In genomic region chr1:232252719-232253118, GRCh38 we compare ENCODE assay signal across 27 cellular contexts.
"Had no signal": no experiment of that assay in that cellular context is flagged by ENCODE, and none has a peak within 500 bp of the region (broad histone marks: within the 10 kb centered on the region; RNA-seq: fewer than 3 reads in every experiment).

No MANE protein-coding gene starts in this region.

- H3K4me1 ChIP-seq: ascending aorta, body of pancreas, Peyer's patch had no signal

- H3K9me3 ChIP-seq: ascending aorta, body of pancreas, Peyer's patch, SK-N-SH had no signal

- H3K4me3 Mint-ChIP-seq: activated CD8-positive, alpha-beta T cell treated with anti-CD3 and anti-CD28 coated beads, Interleukin-2, amount 10 ng/mL, durations not matched to agents 7 days and 5 days; activated naive CD4-positive, alpha-beta T cell treated with anti-CD3 and anti-CD28 coated beads, Interleukin-2, amount 50 U/mL, for 24 hours; T-helper 2 cell treated with Interferon-gamma antibody and Interleukin-4, amounts not matched to agents 5 μg/mL and 100 μg/mL, for 36 hours had no signal

- H3K4me2 ChIP-seq: SK-N-SH had no signal

- H3K9me3 Mint-ChIP-seq: activated naive CD4-positive, alpha-beta T cell treated with anti-CD3 and anti-CD28 coated beads, Interleukin-2, amount 50 U/mL, for 24 hours; T-helper 2 cell treated with Interferon-gamma antibody and Interleukin-4, amounts not matched to agents 5 μg/mL and 100 μg/mL, for 36 hours had no signal

- H3K27me3 ChIP-seq: ascending aorta, body of pancreas, Peyer's patch had no signal

- DNase-seq: activated CD4-positive, alpha-beta T cell treated with anti-CD3 and anti-CD28 coated beads for 48 hours; activated CD4-positive, alpha-beta T cell treated with anti-CD3 and anti-CD28 coated beads, Interleukin-2, amount 50 U/mL, for 4 hours; activated CD4-positive, CD25-positive, alpha-beta regulatory T cell treated with anti-CD3 and anti-CD28 coated beads, Interleukin-2, amount 50 U/mL, for 72 hours; activated CD8-positive, alpha-beta memory T cell treated with anti-CD3 and anti-CD28 coated beads, Interleukin-2, amount 50 U/mL, for 48 hours; activated CD8-positive, alpha-beta T cell treated with anti-CD3 and anti-CD28 coated beads, Interleukin-2, amount 10 ng/mL, durations not matched to agents 7 days and 5 days; activated naive CD4-positive, alpha-beta T cell; activated T-cell treated with anti-CD3 and anti-CD28 coated beads, Interleukin-2, amount 50 U/mL, for 1 hour; body of pancreas; central memory CD4-positive, alpha-beta T cell; Karpas-422; MM.1S; NCI-H1105 treated with DMSO at 0.1 percent for 48 hours; NCI-H146; NCI-H1930; NCI-H2171; NCI-H345; NCI-H510A treated with DMSO at 0.1 percent for 48 hours; NCI-H69; NK-92 treated with Interleukin-12 subunit alpha and Interleukin-12 subunit beta, amount 100 ng/mL, for 24 hours; Peyer's patch; Right ventricle myocardium superior; SJCRH30; SK-N-SH had no signal

- H3K27ac Mint-ChIP-seq: activated CD8-positive, alpha-beta T cell treated with anti-CD3 and anti-CD28 coated beads, Interleukin-2, amount 10 ng/mL, durations not matched to agents 7 days and 5 days; activated naive CD4-positive, alpha-beta T cell treated with anti-CD3 and anti-CD28 coated beads, Interleukin-2, amount 50 U/mL, for 24 hours; T-helper 2 cell treated with Interferon-gamma antibody and Interleukin-4, amounts not matched to agents 5 μg/mL and 100 μg/mL, for 36 hours had no signal

- H3K36me3 Mint-ChIP-seq: activated naive CD4-positive, alpha-beta T cell treated with anti-CD3 and anti-CD28 coated beads, Interleukin-2, amount 50 U/mL, for 24 hours had no signal

- H3K27ac ChIP-seq: ascending aorta, body of pancreas, Peyer's patch, RWPE1, SJCRH30 had no signal

- H3K4me1 Mint-ChIP-seq: activated naive CD4-positive, alpha-beta T cell treated with anti-CD3 and anti-CD28 coated beads, Interleukin-2, amount 50 U/mL, for 24 hours had no signal

- ATAC-seq: activated CD8-positive, alpha-beta T cell treated with anti-CD3 and anti-CD28 coated beads, Interleukin-2, amount 10 ng/mL, durations not matched to agents 7 days and 5 days; body of pancreas had no signal

- H3K36me3 ChIP-seq: ascending aorta, Peyer's patch, SJCRH30 had no signal

- H3K9ac ChIP-seq: SK-N-SH had no signal

- H3K4me3 ChIP-seq: ascending aorta, body of pancreas, Peyer's patch, SJCRH30 had no signal
